In genomic region chr11:93393386-93393785, GRCh38 we compare ENCODE assay signal across 18 cellular contexts.
"Had no signal": no experiment of that assay in that cellular context is flagged by ENCODE, and none has a peak within 500 bp of the region (broad histone marks: within the 10 kb centered on the region; RNA-seq: fewer than 3 reads in every experiment).

No MANE protein-coding gene starts in this region.

- H3K4me1 Mint-ChIP-seq: memory B cell; natural killer cell; stimulated activated effector memory CD8-positive, alpha-beta T cell treated with anti-CD3 and anti-CD28 coated beads, Interleukin-12 subunit alpha, Interleukin-12 subunit beta, amount 100 ng/mL, for 72 hours had no signal

- H3K27ac ChIP-seq: esophagus muscularis mucosa, left ventricle myocardium inferior, lower lobe of right lung, ovary, tibial nerve, upper lobe of right lung had no signal

- H3K9me3 ChIP-seq: esophagus muscularis mucosa, left ventricle myocardium inferior, lower lobe of right lung, ovary, tibial nerve, upper lobe of right lung had no signal

- H3K27me3 ChIP-seq: esophagus muscularis mucosa, ovary, tibial nerve, upper lobe of right lung had no signal

- H3K4me3 Mint-ChIP-seq: memory B cell; mesothelial cell of epicardium; natural killer cell; stimulated activated effector memory CD8-positive, alpha-beta T cell treated with anti-CD3 and anti-CD28 coated beads, Interleukin-12 subunit alpha, Interleukin-12 subunit beta, amount 100 ng/mL, for 72 hours; stimulated activated naive CD8-positive, alpha-beta T cell treated with anti-CD3 and anti-CD28 coated beads, Interleukin-15, Interleukin-2, amounts not matched to agents 100 ng/mL and 50 ng/mL, for 24 hours had no signal

- H3K36me3 Mint-ChIP-seq: memory B cell; mesothelial cell of epicardium; natural killer cell; stimulated activated effector memory CD8-positive, alpha-beta T cell treated with anti-CD3 and anti-CD28 coated beads, Interleukin-12 subunit alpha, Interleukin-12 subunit beta, amount 100 ng/mL, for 72 hours had no signal

- H3K4me1 ChIP-seq: esophagus muscularis mucosa, lower lobe of right lung, tibial nerve, upper lobe of right lung had no signal

- H3K36me3 ChIP-seq: esophagus muscularis mucosa, left ventricle myocardium inferior, lower lobe of right lung, ovary, tibial nerve, upper lobe of right lung had no signal

- H3K27ac Mint-ChIP-seq: memory B cell; mesothelial cell of epicardium; natural killer cell; stimulated activated effector memory CD8-positive, alpha-beta T cell treated with anti-CD3 and anti-CD28 coated beads, Interleukin-12 subunit alpha, Interleukin-12 subunit beta, amount 100 ng/mL, for 72 hours; stimulated activated naive CD8-positive, alpha-beta T cell treated with anti-CD3 and anti-CD28 coated beads, Interleukin-15, Interleukin-2, amounts not matched to agents 100 ng/mL and 50 ng/mL, for 24 hours had no signal

- H3K4me3 ChIP-seq: esophagus muscularis mucosa, left ventricle myocardium inferior, lower lobe of right lung, ovary, tibial nerve, upper lobe of right lung had no signal

- DNase-seq: effector memory CD4-positive, alpha-beta T cell; foreskin fibroblast; kidney; left cardiac atrium; left ventricle myocardium inferior; lower lobe of right lung; natural killer cell; ovary; right cardiac atrium; stimulated activated CD4-positive, alpha-beta T cell treated with anti-CD3 and anti-CD28 coated beads, Interleukin-4, amount 100 ng/mL, for 1 hour; stimulated activated CD8-positive, alpha-beta memory T cell treated with anti-CD3 and anti-CD28 coated beads, Interleukin-4, amount 100 ng/mL, for 48 hours; upper lobe of right lung had no signal

- ATAC-seq: lower lobe of right lung; natural killer cell; stimulated activated effector memory CD8-positive, alpha-beta T cell treated with anti-CD3 and anti-CD28 coated beads, Interleukin-12 subunit alpha, Interleukin-12 subunit beta, amount 100 ng/mL, for 72 hours; upper lobe of right lung had no signal

- H3K9me3 Mint-ChIP-seq: memory B cell; mesothelial cell of epicardium; stimulated activated effector memory CD8-positive, alpha-beta T cell treated with anti-CD3 and anti-CD28 coated beads, Interleukin-12 subunit alpha, Interleukin-12 subunit beta, amount 100 ng/mL, for 72 hours; stimulated activated naive CD8-positive, alpha-beta T cell treated with anti-CD3 and anti-CD28 coated beads, Interleukin-15, Interleukin-2, amounts not matched to agents 100 ng/mL and 50 ng/mL, for 24 hours had no signal
